1 cellular context compared by ENCODE assay signal in genomic region chr1:86704456-86704971, GRCh38.
TF ChIP-seq lines count a peak whose summit lies in the region.

Gene SH3GLB1, plus strand, starts transcription at chr1:86704576. Its CDS starts 324 bp downstream, at chr1:86704900.

TF ChIP-seq in K562, 482 proteins besides CTCF, POLR2A, EP300 and RAD21 (continued from another document):
- no peak for TF ChIP-seq ETS2 (tag; IDR thresholded peaks at IDR 0.05; ENCODE audit: borderline replicate concordance, poor library complexity, severe bottlenecking)
- TF ChIP-seq ZFP30 (CRISPR knock-in tag; IDR thresholded peaks at IDR 0.05; ENCODE audit: borderline replicate concordance), result no peak
